ENCODE assay signal across 8 cellular contexts in genomic region chr5:109695005-109695926, GRCh38. TPM values are rescaled to one million over a fixed set of nuclear protein-coding genes. Genes with fewer than 3 reads are reported as not detected.
DNase-seq lines count a peak whose midpoint lies in the region; ATAC-seq, FAIRE-seq and TF ChIP-seq lines count a peak whose summit lies in the region.

No MANE protein-coding gene starts in this region.

- H3K27ac ChIP-seq in gastrocnemius medialis (peak overlapping the region; percentile 94 to 99 (median 98)), aorta (ENCODE audit: low read depth in 1 of 2, low read length in 2 of 2) (no peak overlapping the region), vagina (no peak overlapping the region)

- H3K36me3 Mint-ChIP-seq in activated CD8-positive, alpha-beta T cell treated with anti-CD3 and anti-CD28 coated beads, Interleukin-2, amount 10 ng/mL, durations not matched to agents 7 days and 5 days (ENCODE audit: low read depth), result peaks cover 46% of the 10 kb centered on the region

- TF ChIP-seq POLR2A in gastrocnemius medialis (IDR thresholded peaks at IDR 0.05) (no peak), vagina (IDR thresholded peaks at IDR 0.05) (no peak)

- H3K36me3 ChIP-seq in gastrocnemius medialis, result no peaks in the 10 kb centered on the region
- H3K36me3 ChIP-seq in aorta (ENCODE audit: control insufficient read depth in 1 of 2, insufficient read depth in 2 of 2, low read length in 1 of 2), result no peaks in the 10 kb centered on the region
- no peaks in the 10 kb centered on the region for H3K36me3 ChIP-seq in vagina

- H3K27me3 Mint-ChIP-seq in activated CD8-positive, alpha-beta T cell treated with anti-CD3 and anti-CD28 coated beads, Interleukin-2, amount 10 ng/mL, durations not matched to agents 7 days and 5 days (ENCODE audit: low read depth), result no peaks in the 10 kb centered on the region

- H3K4me3 ChIP-seq in gastrocnemius medialis (no peak overlapping the region), aorta (ENCODE audit: low read length in 2 of 2) (no peak overlapping the region), vagina (no peak overlapping the region)

- in situ Hi-C loops in gastrocnemius medialis (cut with MboI; ENCODE audit: low sequenced_read_pairs in 4 of 4), result loop anchor here in 2 of 4 donors (10.0 to 25.0 kb wide), 2 partner anchors 70 to 958 kb away; partner anchors contain the start of gene FER (in 1 of the 2)

- ATAC-seq in HG02938 (IDR thresholded peaks at IDR 0.05; ENCODE audit: unreplicated experiment) (peak; percentile 60), gastrocnemius medialis (no peak), aorta (ENCODE audit: low FRiP score) (no peak)
- no peak for ATAC-seq in activated CD8-positive, alpha-beta T cell treated with anti-CD3 and anti-CD28 coated beads, Interleukin-2, amount 10 ng/mL, durations not matched to agents 7 days and 5 days

- H3K9me3 ChIP-seq in gastrocnemius medialis (no peaks in the 10 kb centered on the region), aorta (ENCODE audit: control insufficient read depth, low read length) (no peaks in the 10 kb centered on the region), vagina (no peaks in the 10 kb centered on the region)

- H3K4me1 ChIP-seq in gastrocnemius medialis (peaks cover 62 to 69% of the 10 kb centered on the region in 2 donors), aorta (ENCODE audit: control insufficient read depth in 1 of 2, insufficient read depth in 2 of 2, low read length in 2 of 2) (peaks cover 5 to 9% of the 10 kb centered on the region in 2 donors), vagina (peaks cover 58% of the 10 kb centered on the region)

- POLR2A ChIA-PET in activated CD8-positive, alpha-beta T cell treated with anti-CD3 and anti-CD28 coated beads, Interleukin-2, amount 10 ng/mL, durations not matched to agents 7 days and 5 days (lab: Charles Lee), result interaction anchor here (0.7 kb wide), 1 partner anchor 162 kb away, joined by 3 read pairs; no protein-coding TSS in a partner anchor

- intact Hi-C loops in gastrocnemius medialis (cut with DNase I; ENCODE audit: low total_unique reads), result loop anchor here (10.0 kb wide), 2 partner anchors 1040 to 1310 kb away; partner anchors contain the start of genes FBXL17 and SLC25A46
- intact Hi-C loops in aorta (cut with DNase I), result loop anchor here (10.0 kb wide), 5 partner anchors 50 to 800 kb away; no protein-coding TSS in a partner anchor
- intact Hi-C loops in vagina (cut with DNase I), result no loop called here

- CTCF ChIA-PET in activated CD8-positive, alpha-beta T cell treated with anti-CD3 and anti-CD28 coated beads, Interleukin-2, amount 10 ng/mL, durations not matched to agents 7 days and 5 days (lab: Charles Lee), result interaction anchor here (0.7 to 1.3 kb wide), 4 partner anchors 10 to 369 kb away, joined by 3 to 6 read pairs (median 4); no protein-coding TSS in a partner anchor

- peak; percentile 94 for FAIRE-seq in GM19239 (lab: Jason Lieb, UNC)

- TF ChIP-seq CTCF in gastrocnemius medialis (IDR thresholded peaks at IDR 0.05 in 4 of 5, conservative IDR thresholded peaks at IDR 0.05 in 1 of 5) (no peak), vagina (IDR thresholded peaks at IDR 0.05) (no peak)

- H3K4me3 Mint-ChIP-seq in activated CD8-positive, alpha-beta T cell treated with anti-CD3 and anti-CD28 coated beads, Interleukin-2, amount 10 ng/mL, durations not matched to agents 7 days and 5 days, result peak overlapping the region; percentile 34

- no peaks in the 10 kb centered on the region for H3K9me3 Mint-ChIP-seq in activated CD8-positive, alpha-beta T cell treated with anti-CD3 and anti-CD28 coated beads, Interleukin-2, amount 10 ng/mL, durations not matched to agents 7 days and 5 days (ENCODE audit: insufficient read depth)

- peak overlapping the region; percentile 69 for H3K27ac Mint-ChIP-seq in activated CD8-positive, alpha-beta T cell treated with anti-CD3 and anti-CD28 coated beads, Interleukin-2, amount 10 ng/mL, durations not matched to agents 7 days and 5 days

- WGBS in aorta, 2 donors, result 34 to 41% methylated on average over 1 of the region's 1 CpG

- H3K4me1 Mint-ChIP-seq in activated CD8-positive, alpha-beta T cell treated with anti-CD3 and anti-CD28 coated beads, Interleukin-2, amount 10 ng/mL, durations not matched to agents 7 days and 5 days (ENCODE audit: low read depth), result peaks cover 68% of the 10 kb centered on the region

- DNase-seq in GM19239 (ENCODE audit: insufficient read length, low spot score) (no peak), gastrocnemius medialis (no peak), cerebellum (ENCODE audit: low spot score) (no peak), aorta (no peak), NCI-H345 (lab: John Stamatoyannopoulos, UW) (no peak), vagina (ENCODE audit: extremely low spot score in 2 of 2) (no peak)
- no peak for DNase-seq in activated CD8-positive, alpha-beta T cell treated with anti-CD3 and anti-CD28 coated beads, Interleukin-2, amount 10 ng/mL, durations not matched to agents 7 days and 5 days

- H3K27me3 ChIP-seq in gastrocnemius medialis, result no peaks in the 10 kb centered on the region
- H3K27me3 ChIP-seq in aorta (ENCODE audit: control insufficient read depth in 1 of 2, insufficient read depth in 2 of 2, low read length in 1 of 2), result no peaks in the 10 kb centered on the region
- H3K27me3 ChIP-seq in vagina, result no peaks in the 10 kb centered on the region

RNA-seq across cellular contexts. Expression of gene MAN2A1, which starts 5.5 kb away (rescaled TPM):
- 10 to 100 TPM; 26.3 to 28.3 TPM for total RNA-seq in activated CD8-positive, alpha-beta T cell treated with anti-CD3 and anti-CD28 coated beads, Interleukin-2, amount 10 ng/mL, durations not matched to agents 7 days and 5 days
- total RNA-seq in gastrocnemius medialis (10 to 100 TPM; 15.0 to 28.6 (median 19.8) TPM), cerebellum (56.5 TPM), aorta (10 to 100 TPM; 57.7 to 69.7 TPM), vagina (33.9 TPM)
- 10 to 100 TPM; 14.5 to 23.5 TPM for polyA plus RNA-seq in aorta

Comparison
In these comparisons a context has a peak if more than half of its experiments do, and no peak if none do; other contexts are left out.
1. H3K27ac ChIP-seq: peak in gastrocnemius medialis (4 of 4); none in aorta (0 of 2) and vagina (single experiment).